In the genomic region with DNA sequence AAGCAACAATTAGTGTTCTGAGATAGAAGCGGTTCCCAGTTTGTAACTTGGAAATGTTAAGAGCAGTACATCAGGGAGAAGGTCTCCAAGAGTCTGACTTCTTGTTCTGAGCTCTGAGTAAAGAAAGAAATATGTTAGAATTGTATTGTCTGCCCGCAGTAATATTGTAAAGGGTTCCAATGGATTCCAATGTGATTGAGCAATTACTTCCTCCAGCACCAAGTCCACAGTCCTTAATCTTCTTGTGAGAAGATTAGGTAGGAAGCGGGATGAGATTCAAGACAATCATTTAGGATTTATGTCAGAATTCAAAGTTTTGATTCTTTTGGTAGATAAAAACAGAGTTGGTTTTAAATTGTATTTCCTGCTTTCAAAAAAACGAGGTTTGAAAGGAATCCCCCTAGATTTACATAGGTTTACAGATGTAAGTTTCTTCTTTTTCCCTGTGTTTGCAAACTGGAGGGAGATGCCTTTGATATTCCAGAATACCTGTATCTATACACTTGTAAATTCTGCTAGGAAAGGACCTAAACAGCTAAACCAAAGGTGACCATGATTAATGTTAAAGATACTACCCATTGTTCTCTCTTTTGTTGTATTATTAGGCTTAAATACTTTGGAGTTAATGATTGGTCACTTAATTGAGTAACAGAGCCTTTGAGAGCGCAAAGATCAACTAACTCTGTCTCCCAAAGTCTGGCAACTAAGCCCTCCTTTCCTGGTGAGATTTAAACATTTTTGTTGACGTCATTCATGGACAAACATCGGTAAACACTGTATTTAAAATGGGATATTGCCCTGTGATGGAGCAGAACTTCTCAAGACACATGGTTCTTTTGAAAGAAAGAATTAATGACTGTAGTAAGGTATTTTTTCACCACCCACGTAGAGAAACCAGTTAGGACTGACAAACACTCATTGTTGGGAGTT, we compare ENCODE assay signal across 1 cellular context.
A peak's percentile ranks its signal among the peaks of the same experiment; 100 is the strongest.
TF ChIP-seq lines count a peak whose summit lies in the region.

No MANE protein-coding gene starts in this region.

TF ChIP-seq in WTC11, 78 proteins besides CTCF, POLR2A, EP300 and RAD21 (continued from another document):
- TF ChIP-seq, protein P1, sequence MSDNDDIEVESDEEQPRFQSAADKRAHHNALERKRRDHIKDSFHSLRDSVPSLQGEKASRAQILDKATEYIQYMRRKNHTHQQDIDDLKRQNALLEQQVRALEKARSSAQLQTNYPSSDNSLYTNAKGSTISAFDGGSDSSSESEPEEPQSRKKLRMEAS (CRISPR knock-in tag; IDR thresholded peaks at IDR 0.05) = 0 out of 2 replicates have a peak, but pooled peaks have one; percentile 49
- TF ChIP-seq, protein P2, sequence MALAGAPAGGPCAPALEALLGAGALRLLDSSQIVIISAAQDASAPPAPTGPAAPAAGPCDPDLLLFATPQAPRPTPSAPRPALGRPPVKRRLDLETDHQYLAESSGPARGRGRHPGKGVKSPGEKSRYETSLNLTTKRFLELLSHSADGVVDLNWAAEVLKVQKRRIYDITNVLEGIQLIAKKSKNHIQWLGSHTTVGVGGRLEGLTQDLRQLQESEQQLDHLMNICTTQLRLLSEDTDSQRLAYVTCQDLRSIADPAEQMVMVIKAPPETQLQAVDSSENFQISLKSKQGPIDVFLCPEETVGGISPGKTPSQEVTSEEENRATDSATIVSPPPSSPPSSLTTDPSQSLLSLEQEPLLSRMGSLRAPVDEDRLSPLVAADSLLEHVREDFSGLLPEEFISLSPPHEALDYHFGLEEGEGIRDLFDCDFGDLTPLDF (CRISPR knock-in tag; IDR thresholded peaks at IDR 0.05) = no peak
- TF ChIP-seq ZNF423 (CRISPR knock-in tag; IDR thresholded peaks at IDR 0.05) (no peak), ETV6 (CRISPR knock-in tag; IDR thresholded peaks at IDR 0.05) (0 out of 2 replicates have a peak, but pooled peaks have one; percentile 23), ZNF138 (CRISPR knock-in tag; conservative IDR thresholded peaks at IDR 0.05) (no peak), SMAD4 (CRISPR knock-in tag; IDR thresholded peaks at IDR 0.05) (no peak), FOXJ3 (CRISPR knock-in tag; IDR thresholded peaks at IDR 0.05; ENCODE audit: borderline replicate concordance) (0 out of 2 replicates have a peak, but pooled peaks have one; percentile 11), RORB (CRISPR knock-in tag; IDR thresholded peaks at IDR 0.05) (no peak), SMAD3 (CRISPR knock-in tag; IDR thresholded peaks at IDR 0.05; ENCODE audit: borderline replicate concordance) (no peak), ZBTB21 (CRISPR knock-in tag; IDR thresholded peaks at IDR 0.05; ENCODE audit: borderline replicate concordance) (peak; percentile 52; the same call in 1 of the 2 replicates)
- TF ChIP-seq, protein P3, sequence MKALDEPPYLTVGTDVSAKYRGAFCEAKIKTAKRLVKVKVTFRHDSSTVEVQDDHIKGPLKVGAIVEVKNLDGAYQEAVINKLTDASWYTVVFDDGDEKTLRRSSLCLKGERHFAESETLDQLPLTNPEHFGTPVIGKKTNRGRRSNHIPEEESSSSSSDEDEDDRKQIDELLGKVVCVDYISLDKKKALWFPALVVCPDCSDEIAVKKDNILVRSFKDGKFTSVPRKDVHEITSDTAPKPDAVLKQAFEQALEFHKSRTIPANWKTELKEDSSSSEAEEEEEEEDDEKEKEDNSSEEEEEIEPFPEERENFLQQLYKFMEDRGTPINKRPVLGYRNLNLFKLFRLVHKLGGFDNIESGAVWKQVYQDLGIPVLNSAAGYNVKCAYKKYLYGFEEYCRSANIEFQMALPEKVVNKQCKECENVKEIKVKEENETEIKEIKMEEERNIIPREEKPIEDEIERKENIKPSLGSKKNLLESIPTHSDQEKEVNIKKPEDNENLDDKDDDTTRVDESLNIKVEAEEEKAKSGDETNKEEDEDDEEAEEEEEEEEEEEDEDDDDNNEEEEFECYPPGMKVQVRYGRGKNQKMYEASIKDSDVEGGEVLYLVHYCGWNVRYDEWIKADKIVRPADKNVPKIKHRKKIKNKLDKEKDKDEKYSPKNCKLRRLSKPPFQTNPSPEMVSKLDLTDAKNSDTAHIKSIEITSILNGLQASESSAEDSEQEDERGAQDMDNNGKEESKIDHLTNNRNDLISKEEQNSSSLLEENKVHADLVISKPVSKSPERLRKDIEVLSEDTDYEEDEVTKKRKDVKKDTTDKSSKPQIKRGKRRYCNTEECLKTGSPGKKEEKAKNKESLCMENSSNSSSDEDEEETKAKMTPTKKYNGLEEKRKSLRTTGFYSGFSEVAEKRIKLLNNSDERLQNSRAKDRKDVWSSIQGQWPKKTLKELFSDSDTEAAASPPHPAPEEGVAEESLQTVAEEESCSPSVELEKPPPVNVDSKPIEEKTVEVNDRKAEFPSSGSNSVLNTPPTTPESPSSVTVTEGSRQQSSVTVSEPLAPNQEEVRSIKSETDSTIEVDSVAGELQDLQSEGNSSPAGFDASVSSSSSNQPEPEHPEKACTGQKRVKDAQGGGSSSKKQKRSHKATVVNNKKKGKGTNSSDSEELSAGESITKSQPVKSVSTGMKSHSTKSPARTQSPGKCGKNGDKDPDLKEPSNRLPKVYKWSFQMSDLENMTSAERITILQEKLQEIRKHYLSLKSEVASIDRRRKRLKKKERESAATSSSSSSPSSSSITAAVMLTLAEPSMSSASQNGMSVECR (CRISPR knock-in tag; IDR thresholded peaks at IDR 0.05; ENCODE audit: borderline replicate concordance) = no peak
- TF ChIP-seq, protein P4, sequence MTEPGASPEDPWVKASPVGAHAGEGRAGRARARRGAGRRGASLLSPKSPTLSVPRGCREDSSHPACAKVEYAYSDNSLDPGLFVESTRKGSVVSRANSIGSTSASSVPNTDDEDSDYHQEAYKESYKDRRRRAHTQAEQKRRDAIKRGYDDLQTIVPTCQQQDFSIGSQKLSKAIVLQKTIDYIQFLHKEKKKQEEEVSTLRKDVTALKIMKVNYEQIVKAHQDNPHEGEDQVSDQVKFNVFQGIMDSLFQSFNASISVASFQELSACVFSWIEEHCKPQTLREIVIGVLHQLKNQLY (CRISPR knock-in tag; IDR thresholded peaks at IDR 0.05) = no peak
TF ChIP-seq in WTC11: peak in this region for 5.
